ENCODE assay signal across 8 cellular contexts in genomic region chr3:133895208-133896001, GRCh38. TPM values are rescaled to one million over a fixed set of nuclear protein-coding genes. Genes with fewer than 3 reads are reported as not detected.
A peak's percentile ranks its signal among the peaks of the same experiment; 100 is the strongest.
DNase-seq lines count a peak whose midpoint lies in the region; ATAC-seq and TF ChIP-seq lines count a peak whose summit lies in the region.

RAB6B (minus strand) TSS chr3:133895882; CDS start chr3:133895466, 416 bp downstream.

- no peaks in the 10 kb centered on the region for H3K9me3 Mint-ChIP-seq in activated T-helper 17 cell treated with anti-CD3 and anti-CD28 coated beads, Interleukin-2, amount 50 U/mL, for 72 hours
- H3K9me3 Mint-ChIP-seq in nephron progenitor cell: no peaks in the 10 kb centered on the region

- H3K4me3 Mint-ChIP-seq in activated T-helper 17 cell treated with anti-CD3 and anti-CD28 coated beads, Interleukin-2, amount 50 U/mL, for 72 hours: peak within 1 kb of the TSS; percentile 49
- H3K4me3 Mint-ChIP-seq in nephron progenitor cell: peak within 1 kb of the TSS; percentile 91

- ATAC-seq in activated T-helper 17 cell treated with anti-CD3 and anti-CD28 coated beads, Interleukin-2, amount 50 U/mL, for 72 hours (replicated peaks): peak; percentile 63
- ATAC-seq in GM21526 (IDR thresholded peaks at IDR 0.05; ENCODE audit: low FRiP score, unreplicated experiment): no peak

- peaks cover 32% of the 10 kb centered on the region for H3K27me3 Mint-ChIP-seq in activated T-helper 17 cell treated with anti-CD3 and anti-CD28 coated beads, Interleukin-2, amount 50 U/mL, for 72 hours
- peaks cover 92% of the 10 kb centered on the region for H3K27me3 Mint-ChIP-seq in nephron progenitor cell (ENCODE audit: low read depth, poor library complexity)

- H3K36me3 Mint-ChIP-seq in activated T-helper 17 cell treated with anti-CD3 and anti-CD28 coated beads, Interleukin-2, amount 50 U/mL, for 72 hours (ENCODE audit: low read depth): no peaks in the 10 kb centered on the region
- no peaks in the 10 kb centered on the region for H3K36me3 Mint-ChIP-seq in nephron progenitor cell (ENCODE audit: low read depth)

- H3K4me3 ChIP-seq in MG63: peak within 1 kb of the TSS; percentile 83

- TF ChIP-seq CTCF in nephron progenitor cell (IDR thresholded peaks at IDR 0.05): no peak

- H3K36me3 ChIP-seq in MG63: no peaks in the 10 kb centered on the region

- no peaks in the 10 kb centered on the region for H3K4me1 Mint-ChIP-seq in activated T-helper 17 cell treated with anti-CD3 and anti-CD28 coated beads, Interleukin-2, amount 50 U/mL, for 72 hours
- no peaks in the 10 kb centered on the region for H3K4me1 Mint-ChIP-seq in nephron progenitor cell

- peaks cover 21% of the 10 kb centered on the region for H3K27me3 ChIP-seq in MG63

- no peak within 1 kb of the TSS for H3K27ac Mint-ChIP-seq in activated T-helper 17 cell treated with anti-CD3 and anti-CD28 coated beads, Interleukin-2, amount 50 U/mL, for 72 hours
- H3K27ac Mint-ChIP-seq in nephron progenitor cell: no peak within 1 kb of the TSS

- H3K9me3 ChIP-seq in MG63: no peaks in the 10 kb centered on the region

- DNase-seq in NOMO-1 treated with DMSO at 0.1 percent for 48 hours (lab: John Stamatoyannopoulos, UW; ENCODE audit: unreplicated experiment): peak; percentile 15
- no peak for DNase-seq in NOMO-1 (lab: John Stamatoyannopoulos, UW; ENCODE audit: unreplicated experiment in 2 of 2)
- DNase-seq in MG63: peak; percentile 78
- DNase-seq in globus pallidus (ENCODE audit: low spot score): peak; percentile 72
- DNase-seq in nephron progenitor cell: peak; percentile 78
- no peak for DNase-seq in SKM-1 (lab: John Stamatoyannopoulos, UW; ENCODE audit: unreplicated experiment)

RNA-seq across cellular contexts. Expression of gene RAB6B, which starts in this region (rescaled TPM):
- 3.3 and 4.0 TPM in 2 replicates for total RNA-seq in MG63 (2014; rRNA removed; shearing (Covaris generic); ENCODE audit: low replicate concordance)
- 1 to 10 TPM in 1 of 2 donors, under 1 TPM in 1; 0.19 to 3.1 TPM for total RNA-seq in activated T-helper 17 cell treated with anti-CD3 and anti-CD28 coated beads, Interleukin-2, amount 50 U/mL, for 72 hours

Comparison
In these comparisons a context has a peak if more than half of its experiments do, and no peak if none do; other contexts are left out.
1. DNase-seq: peak in NOMO-1 treated with DMSO at 0.1 percent for 48 hours (single experiment), MG63 (single experiment), globus pallidus (single experiment) and nephron progenitor cell (single experiment); none in NOMO-1 (0 of 2) and SKM-1 (single experiment).